8 cellular contexts compared by ENCODE assay signal in genomic region chr3:149579838-149580542, GRCh38.
DNase-seq lines count a peak whose midpoint lies in the region; ATAC-seq lines count a peak whose summit lies in the region.

No MANE protein-coding gene starts in this region.

- peak; percentile 37 for ATAC-seq in GM21390 (IDR thresholded peaks at IDR 0.05; ENCODE audit: unreplicated experiment)
- ATAC-seq in HG02642 (IDR thresholded peaks at IDR 0.05; ENCODE audit: poor library complexity, unreplicated experiment), result no peak
- no peak for ATAC-seq in GM18873 (IDR thresholded peaks at IDR 0.05; ENCODE audit: low FRiP score, unreplicated experiment)

- no peaks in the 10 kb centered on the region for H3K36me3 ChIP-seq in SJSA1

- H3K27me3 ChIP-seq in SJSA1 (replicated peaks), result no peaks in the 10 kb centered on the region

- H3K4me1 ChIP-seq in SJSA1 (replicated peaks), result peaks cover 95% of the 10 kb centered on the region

- peak; percentile 41 for DNase-seq in Caki2 (ENCODE audit: low read depth)
- peak; percentile 50 to 77 for DNase-seq in SJSA1 (ENCODE audit: low read depth in 1 of 2, low spot score in 2 of 2)
- DNase-seq in iris pigment epithelial cell (ENCODE audit: low read depth), result peak; percentile 75
- DNase-seq in stimulated activated naive CD4-positive, alpha-beta T cell (lab: John Stamatoyannopoulos, UW), result no peak
- DNase-seq in cerebellar nuclear complex (lab: John Stamatoyannopoulos, UW), result no peak

- no peak overlapping the region for H3K4me3 ChIP-seq in SJSA1

- in situ Hi-C loops in Caki2 (cut with HindIII; ENCODE audit: low pct_unique_long_range_greater_than_20kb, low sequenced_read_pairs), result no loop called here

- peak overlapping the region; percentile 90 for H3K27ac ChIP-seq in SJSA1

- H3K9me3 ChIP-seq in SJSA1 (replicated peaks), result no peaks in the 10 kb centered on the region

Comparison
In these comparisons a context has a peak if more than half of its experiments do, and no peak if none do; other contexts are left out.
1. DNase-seq: peak in Caki2 (single experiment), SJSA1 (2 of 2) and iris pigment epithelial cell (single experiment); none in stimulated activated naive CD4-positive, alpha-beta T cell (0 of 6) and cerebellar nuclear complex (0 of 2).